In genomic region chr7:139601176-139601575, GRCh38 we compare ENCODE assay signal across 36 cellular contexts.
A peak's percentile ranks its signal among the peaks of the same experiment; 100 is the strongest.
DNase-seq lines count a peak whose midpoint lies in the region; ATAC-seq, FAIRE-seq and TF ChIP-seq lines count a peak whose summit lies in the region.
"Had no signal": no experiment of that assay in that cellular context is flagged by ENCODE, and none has a peak within 500 bp of the region (broad histone marks: within the 10 kb centered on the region; RNA-seq: fewer than 3 reads in every experiment).

No MANE protein-coding gene starts in this region.

- peaks cover 24% of the 10 kb centered on the region; the same call in 2 of the 3 replicates for H3K36me3 ChIP-seq in K562 (ENCODE audit: control insufficient read depth, insufficient read depth, low read length)
- H3K36me3 ChIP-seq in parathyroid adenoma (ENCODE audit: control insufficient read depth, insufficient read depth, low read length) = no peaks in the 10 kb centered on the region

- no peaks in the 10 kb centered on the region for H3K79me2 ChIP-seq in K562 (ENCODE audit: control insufficient read depth, insufficient read depth, low read length)
- H3K79me2 ChIP-seq in parathyroid adenoma = no peaks in the 10 kb centered on the region

- TF ChIP-seq CTCF in activated CD8-positive, alpha-beta T cell treated with anti-CD3 and anti-CD28 coated beads for 36 hours (IDR thresholded peaks at IDR 0.05) = peak; percentile 1
- no peak for TF ChIP-seq CTCF in VCaP (conservative IDR thresholded peaks at IDR 0.05)
- no peak for TF ChIP-seq CTCF in K562 (IDR thresholded peaks at IDR 0.05 in 2 of 3, conservative IDR thresholded peaks at IDR 0.05 in 1 of 3; ENCODE audit: insufficient read depth in 2 of 3, low read depth in 1 of 3, low read length in 3 of 3)
- TF ChIP-seq CTCF in parathyroid adenoma (IDR thresholded peaks at IDR 0.05) = no peak

- H3K4me1 ChIP-seq in K562 (replicated peaks in 1 of 2; ENCODE audit: control insufficient read depth in 2 of 2, insufficient read depth in 2 of 2, low read length in 2 of 2) (peaks cover 3 to 9% of the 10 kb centered on the region in 2 experiments; a peak in 3 of 5 replicates), parathyroid adenoma (peaks cover 52% of the 10 kb centered on the region)
- H3K4me1 ChIP-seq: A549, BE2C, Caco-2 had no signal

- peaks cover 9% of the 10 kb centered on the region for H3K36me3 Mint-ChIP-seq in activated CD8-positive, alpha-beta T cell treated with anti-CD3 and anti-CD28 coated beads for 36 hours (ENCODE audit: low read depth)
- H3K36me3 Mint-ChIP-seq in activated CD8-positive, alpha-beta T cell treated with anti-CD3 and anti-CD28 coated beads, Interleukin-2, amount 10 ng/mL, durations not matched to agents 7 days and 5 days (ENCODE audit: low read depth) = peaks cover 5% of the 10 kb centered on the region

- no peak overlapping the region for H3K4me3 Mint-ChIP-seq in activated CD8-positive, alpha-beta T cell treated with anti-CD3 and anti-CD28 coated beads for 36 hours
- H3K4me3 Mint-ChIP-seq in activated CD8-positive, alpha-beta T cell treated with anti-CD3 and anti-CD28 coated beads, Interleukin-2, amount 10 ng/mL, durations not matched to agents 7 days and 5 days = no peak overlapping the region
- H3K4me3 Mint-ChIP-seq: B cell; CD14-positive monocyte; CD4-positive, alpha-beta memory T cell; CD4-positive, alpha-beta T cell; CD4-positive, CD25-positive, alpha-beta regulatory T cell; CD8-positive, alpha-beta memory T cell; CD8-positive, alpha-beta T cell had no signal

- in situ Hi-C loops in K562 (cut with MboI) = no loop called here

- ATAC-seq in activated CD8-positive, alpha-beta T cell treated with anti-CD3 and anti-CD28 coated beads for 36 hours = no peak
- no peak for ATAC-seq in activated CD8-positive, alpha-beta T cell treated with anti-CD3 and anti-CD28 coated beads, Interleukin-2, amount 10 ng/mL, durations not matched to agents 7 days and 5 days
- ATAC-seq in K562 (no peak), HG02938 (IDR thresholded peaks at IDR 0.05; ENCODE audit: unreplicated experiment) (no peak)
- ATAC-seq: CD8-positive, alpha-beta T cell had no signal

- no peak for TF ChIP-seq EP300 in K562 (IDR thresholded peaks at IDR 0.05; ENCODE audit: low read length)

- H3K27me3 Mint-ChIP-seq in activated CD8-positive, alpha-beta T cell treated with anti-CD3 and anti-CD28 coated beads for 36 hours = no peaks in the 10 kb centered on the region
- H3K27me3 Mint-ChIP-seq in activated CD8-positive, alpha-beta T cell treated with anti-CD3 and anti-CD28 coated beads, Interleukin-2, amount 10 ng/mL, durations not matched to agents 7 days and 5 days (ENCODE audit: low read depth) = no peaks in the 10 kb centered on the region
- H3K27me3 Mint-ChIP-seq: B cell; CD4-positive, alpha-beta memory T cell; CD4-positive, alpha-beta T cell; CD4-positive, CD25-positive, alpha-beta regulatory T cell had no signal

- intact Hi-C loops in activated CD8-positive, alpha-beta T cell treated with anti-CD3 and anti-CD28 coated beads for 36 hours (cut with micrococcal nuclease) = loop anchor here (5.0 kb wide), 1 partner anchor 401 kb away; no protein-coding TSS in a partner anchor
- intact Hi-C loops in K562 (cut with micrococcal nuclease) = loop anchor here (5.0 kb wide), 1 partner anchor 176 kb away; the partner anchor contains the start of gene HIPK2

- no peak overlapping the region for H3K9ac ChIP-seq in K562 (ENCODE audit: insufficient read depth in 1 of 2, low read depth in 2 of 2, low read length in 2 of 2)
- no peak overlapping the region for H3K9ac ChIP-seq in parathyroid adenoma
- H3K9ac ChIP-seq: BLaER1; BLaER1 treated with 17β-estradiol and CSF1 and Interleukin-3, amounts not matched to agents 10 nM and 100 nM had no signal

- no peak for TF ChIP-seq RAD21 in K562 (CRISPR knock-in tag; conservative IDR thresholded peaks at IDR 0.05 in 1 of 2, IDR thresholded peaks at IDR 0.05 in 1 of 2)

- TF ChIP-seq POLR2A in K562 (conservative IDR thresholded peaks at IDR 0.05) = no peak

- H2AFZ ChIP-seq in K562 (ENCODE audit: low read depth, low read length) (no peak overlapping the region), parathyroid adenoma (no peak overlapping the region)

- no peaks in the 10 kb centered on the region for H3K9me1 ChIP-seq in K562 (ENCODE audit: control insufficient read depth, insufficient read depth, low read length)

- 86% methylated on average over 6 of the region's 6 CpGs for WGBS in K562 (ENCODE audit: insufficient coverage, low coverage, missing lambda C conversion rate)

- no peaks in the 10 kb centered on the region for H4K20me1 ChIP-seq in K562 (replicated peaks; ENCODE audit: control insufficient read depth, insufficient read depth, low read length)
- H4K20me1 ChIP-seq: BLaER1 had no signal

- peak overlapping the region; percentile 56 for H3K27ac ChIP-seq in VCaP
- no peak overlapping the region for H3K27ac ChIP-seq in K562 (ENCODE audit: extremely low read depth, low read depth, low read length)
- H3K27ac ChIP-seq in parathyroid adenoma = peak overlapping the region; percentile 99
- H3K27ac ChIP-seq: 22Rv1; A549; BLaER1; BLaER1 treated with 17β-estradiol and CSF1 and Interleukin-3, amounts not matched to agents 10 nM and 100 nM; C4-2B had no signal

- no peak for FAIRE-seq in K562 (lab: Jason Lieb, UNC)
- FAIRE-seq: A204.1, A549, D721Med had no signal

- no peak overlapping the region for H3K27ac Mint-ChIP-seq in activated CD8-positive, alpha-beta T cell treated with anti-CD3 and anti-CD28 coated beads for 36 hours
- no peak overlapping the region for H3K27ac Mint-ChIP-seq in activated CD8-positive, alpha-beta T cell treated with anti-CD3 and anti-CD28 coated beads, Interleukin-2, amount 10 ng/mL, durations not matched to agents 7 days and 5 days
- H3K27ac Mint-ChIP-seq: B cell; CD14-positive monocyte; CD4-positive, alpha-beta memory T cell; CD4-positive, alpha-beta T cell; CD4-positive, CD25-positive, alpha-beta regulatory T cell; CD8-positive, alpha-beta memory T cell; CD8-positive, alpha-beta T cell had no signal

- CTCF ChIA-PET in activated CD8-positive, alpha-beta T cell treated with anti-CD3 and anti-CD28 coated beads for 36 hours (lab: Charles Lee) = interaction anchor here (0.8 to 10.8 kb wide), 24 partner anchors 9 to 730 kb away, joined by 3 to 92 read pairs (median 4); no protein-coding TSS in a partner anchor
- CTCF ChIA-PET in activated CD8-positive, alpha-beta T cell treated with anti-CD3 and anti-CD28 coated beads, Interleukin-2, amount 10 ng/mL, durations not matched to agents 7 days and 5 days (lab: Charles Lee) = interaction anchor here (1.0 to 3.2 kb wide), 28 partner anchors 8 to 417 kb away, joined by 3 to 34 read pairs (median 6); no protein-coding TSS in a partner anchor
- CTCF ChIA-PET in K562 (lab: Yijun Ruan, JAX; ENCODE audit: low intra/inter-chr PET ratio) = interaction anchor here (0.6 to 3.0 kb wide), 5 partner anchors 10 to 406 kb away, joined by 3 to 22 read pairs (median 17); no protein-coding TSS in a partner anchor

- POLR2A ChIA-PET in activated CD8-positive, alpha-beta T cell treated with anti-CD3 and anti-CD28 coated beads for 36 hours (lab: Charles Lee) = interaction anchor here (0.7 to 0.8 kb wide), 2 partner anchors 224 to 359 kb away, joined by 3 read pairs; no protein-coding TSS in a partner anchor
- POLR2A ChIA-PET in activated CD8-positive, alpha-beta T cell treated with anti-CD3 and anti-CD28 coated beads, Interleukin-2, amount 10 ng/mL, durations not matched to agents 7 days and 5 days (lab: Charles Lee) = interaction anchor here (1.2 kb wide), 1 partner anchor 19 kb away, joined by 4 read pairs; no protein-coding TSS in a partner anchor
- POLR2A ChIA-PET in K562 (lab: Yijun Ruan, JAX) = interaction anchor here (0.7 to 1.1 kb wide), 2 partner anchors 12 to 36 kb away, joined by 3 read pairs; no protein-coding TSS in a partner anchor

- no peaks in the 10 kb centered on the region for H3K4me1 Mint-ChIP-seq in activated CD8-positive, alpha-beta T cell treated with anti-CD3 and anti-CD28 coated beads for 36 hours (ENCODE audit: low read depth)
- H3K4me1 Mint-ChIP-seq in activated CD8-positive, alpha-beta T cell treated with anti-CD3 and anti-CD28 coated beads, Interleukin-2, amount 10 ng/mL, durations not matched to agents 7 days and 5 days (ENCODE audit: low read depth) = no peaks in the 10 kb centered on the region
- H3K4me1 Mint-ChIP-seq: B cell; CD14-positive monocyte; CD4-positive, alpha-beta memory T cell; CD4-positive, CD25-positive, alpha-beta regulatory T cell; CD8-positive, alpha-beta memory T cell had no signal

- no peaks in the 10 kb centered on the region for H3K9me3 Mint-ChIP-seq in activated CD8-positive, alpha-beta T cell treated with anti-CD3 and anti-CD28 coated beads for 36 hours
- no peaks in the 10 kb centered on the region for H3K9me3 Mint-ChIP-seq in activated CD8-positive, alpha-beta T cell treated with anti-CD3 and anti-CD28 coated beads, Interleukin-2, amount 10 ng/mL, durations not matched to agents 7 days and 5 days (ENCODE audit: insufficient read depth)
- H3K9me3 Mint-ChIP-seq: CD14-positive monocyte; CD4-positive, alpha-beta memory T cell; CD4-positive, alpha-beta T cell; CD4-positive, CD25-positive, alpha-beta regulatory T cell; CD8-positive, alpha-beta memory T cell; CD8-positive, alpha-beta T cell had no signal

- BruUV-seq in K562 (replicated peaks; lab: Mats Ljungman, UMichigan) = no TSS peak

- H3K9me3 ChIP-seq in K562 (replicated peaks; ENCODE audit: control insufficient read depth, insufficient read depth, low read depth, low read length) = no peaks in the 10 kb centered on the region
- no peaks in the 10 kb centered on the region for H3K9me3 ChIP-seq in parathyroid adenoma (ENCODE audit: control insufficient read depth, low read length)
- H3K9me3 ChIP-seq: A549; BE2C; BLaER1; BLaER1 treated with 17β-estradiol and CSF1 and Interleukin-3, amounts not matched to agents 10 nM and 100 nM; Caco-2 had no signal

- DNase-seq in activated CD8-positive, alpha-beta T cell treated with anti-CD3 and anti-CD28 coated beads for 36 hours = no peak
- DNase-seq in activated CD8-positive, alpha-beta T cell treated with anti-CD3 and anti-CD28 coated beads, Interleukin-2, amount 10 ng/mL, durations not matched to agents 7 days and 5 days = no peak
- DNase-seq in K562 (ENCODE audit: extremely low read depth in 1 of 4, low spot score in 3 of 4) = no peak
- no peak for DNase-seq in DMS153 (lab: John Stamatoyannopoulos, UW)
- no peak for DNase-seq in dermis blood vessel endothelial cell
- DNase-seq: 8988T; ACHN; AML-193; BE2C; C1 segment of cervical spinal cord; Caco-2; Calu3; CD4-positive, alpha-beta memory T cell; CD4-positive, alpha-beta T cell; CD4-positive, CD25-positive, alpha-beta regulatory T cell; CD8-positive, alpha-beta memory T cell; CD8-positive, alpha-beta T cell; COR-L47; DMS 273 treated with DMSO at 0.1 percent for 48 hours; DMS53; DMS79; DMS79 treated with DMSO at 0.1 percent for 48 hours; DND-41; EL had no signal

- H3K27me3 ChIP-seq in K562 (ENCODE audit: control insufficient read depth in 2 of 2, insufficient read depth in 2 of 2, low read length in 2 of 2) (no peaks in the 10 kb centered on the region), parathyroid adenoma (ENCODE audit: control insufficient read depth, insufficient read depth, low read length) (no peaks in the 10 kb centered on the region)
- H3K27me3 ChIP-seq: BE2C; BLaER1; BLaER1 treated with 17β-estradiol and CSF1 and Interleukin-3, amounts not matched to agents 10 nM and 100 nM had no signal

- no peak overlapping the region for H3K4me2 ChIP-seq in K562 (ENCODE audit: insufficient read depth, low read length)
- no peak overlapping the region for H3K4me2 ChIP-seq in parathyroid adenoma (ENCODE audit: low read length)
- H3K4me2 ChIP-seq: A549; BLaER1; BLaER1 treated with 17β-estradiol and CSF1 and Interleukin-3, amounts not matched to agents 10 nM and 100 nM had no signal

- no peak overlapping the region for H3K4me3 ChIP-seq in K562
- H3K4me3 ChIP-seq in parathyroid adenoma (ENCODE audit: low read depth, low read length) = no peak overlapping the region
- H3K4me3 ChIP-seq: A549; BLaER1; BLaER1 treated with 17β-estradiol and CSF1 and Interleukin-3, amounts not matched to agents 10 nM and 100 nM had no signal
